28 cellular contexts compared by ENCODE assay signal in genomic region chr4:6440506-6441201, GRCh38. TPM values are rescaled to one million over a fixed set of nuclear protein-coding genes. Genes with fewer than 3 reads are reported as not detected.
"Had no signal": no experiment of that assay in that cellular context is flagged by ENCODE, and none has a peak within 500 bp of the region (broad histone marks: within the 10 kb centered on the region; RNA-seq: fewer than 3 reads in every experiment).

No MANE protein-coding gene starts in this region.

- H3K4me3 Mint-ChIP-seq: naive thymus-derived CD8-positive, alpha-beta T cell; nephron; neural crest cell; stimulated activated memory B cell treated with anti-CD40 and anti-IgM and Interleukin-4, amounts not matched to agents 10 μg/mL and 1 μg/mL and 100 μg/mL, for 72 hours had no signal

- ATAC-seq: left cardiac atrium; left lobe of liver; lower lobe of right lung; naive thymus-derived CD8-positive, alpha-beta T cell; pancreas; psoas muscle; right lobe of liver; stimulated activated memory B cell treated with anti-CD40 and anti-IgM and Interleukin-4, amounts not matched to agents 10 μg/mL and 1 μg/mL and 100 μg/mL, for 72 hours; stimulated activated naive CD8-positive, alpha-beta T cell treated with anti-CD3 and anti-CD28 coated beads, Interleukin-15, Interleukin-2, amounts not matched to agents 100 U/mL and 50 U/mL, for 24 hours had no signal

- H3K27me3 ChIP-seq: right lobe of liver, testis, thyroid gland had no signal

- H3K9me3 ChIP-seq: lower lobe of right lung, pancreas, right lobe of liver, testis, thyroid gland, transverse colon had no signal

- DNase-seq: hippocampal formation; kidney glomerular epithelial cell; left cardiac atrium; lower lobe of right lung; mammary epithelial cell; mesenchymal stem cell; nucleus accumbens; pancreas; posterior cingulate gyrus; psoas muscle; right lobe of liver; stimulated activated CD4-positive, alpha-beta T cell treated with anti-CD3 and anti-CD28 coated beads, Interleukin-1b, Interleukin-23, amount 100 ng/mL, for 48 hours; stimulated activated CD4-positive, alpha-beta T cell treated with anti-CD3 and anti-CD28 coated beads, Interleukin-2, amount 100 ng/mL, for 48 hours; stimulated activated CD4-positive, alpha-beta T cell treated with anti-CD3 and anti-CD28 coated beads, Interleukin-4, amount 100 ng/mL, for 4 hours; stimulated activated CD8-positive, alpha-beta memory T cell treated with anti-CD3 and anti-CD28 coated beads, Interleukin-4, amount 100 ng/mL, for 48 hours; stimulated activated naive CD8-positive, alpha-beta T cell treated with anti-CD3 and anti-CD28 coated beads, Interleukin-15, Interleukin-2, amounts not matched to agents 100 U/mL and 50 U/mL, for 24 hours; stomach; testis; thyroid gland; transverse colon; upper lobe of left lung had no signal

- H3K4me3 ChIP-seq: lower lobe of right lung, pancreas, psoas muscle, right lobe of liver, smooth muscle cell, stomach, testis, thyroid gland, transverse colon, upper lobe of left lung had no signal

- H3K27ac Mint-ChIP-seq: naive thymus-derived CD8-positive, alpha-beta T cell; stimulated activated memory B cell treated with anti-CD40 and anti-IgM and Interleukin-4, amounts not matched to agents 10 μg/mL and 1 μg/mL and 100 μg/mL, for 72 hours had no signal

- H3K36me3 Mint-ChIP-seq: naive thymus-derived CD8-positive, alpha-beta T cell; stimulated activated memory B cell treated with anti-CD40 and anti-IgM and Interleukin-4, amounts not matched to agents 10 μg/mL and 1 μg/mL and 100 μg/mL, for 72 hours had no signal

- H3K9me3 Mint-ChIP-seq: stimulated activated memory B cell treated with anti-CD40 and anti-IgM and Interleukin-4, amounts not matched to agents 10 μg/mL and 1 μg/mL and 100 μg/mL, for 72 hours had no signal

- H3K4me1 ChIP-seq: lower lobe of right lung, pancreas, psoas muscle, right lobe of liver, stomach, thyroid gland, transverse colon, upper lobe of left lung had no signal

- H3K36me3 ChIP-seq: lower lobe of right lung, pancreas, right lobe of liver, stomach, thyroid gland, transverse colon, upper lobe of left lung had no signal

- H3K4me1 Mint-ChIP-seq: neural crest cell; stimulated activated memory B cell treated with anti-CD40 and anti-IgM and Interleukin-4, amounts not matched to agents 10 μg/mL and 1 μg/mL and 100 μg/mL, for 72 hours had no signal

- H3K4me2 ChIP-seq: smooth muscle cell had no signal

- H3K27ac ChIP-seq: lower lobe of right lung, pancreas, psoas muscle, right lobe of liver, stomach, testis, thyroid gland, transverse colon, upper lobe of left lung had no signal

RNA-seq across cellular contexts. Expression of gene PPP2R2C, which starts 31.8 kb away (rescaled TPM):
- total RNA-seq: lower lobe of right lung; naive thymus-derived CD8-positive, alpha-beta T cell; skeletal muscle tissue had no signal
- polyA plus RNA-seq: naive thymus-derived CD8-positive, alpha-beta T cell had no signal
